Comparison of ENCODE assay signal across 7 cellular contexts in genomic region chr2:160488289-160488688, GRCh38. TPM values are rescaled to one million over a fixed set of nuclear protein-coding genes. Genes with fewer than 3 reads are reported as not detected.
A peak's percentile ranks its signal among the peaks of the same experiment; 100 is the strongest.
DNase-seq lines count a peak whose midpoint lies in the region; ATAC-seq and TF ChIP-seq lines count a peak whose summit lies in the region.
"Not testable (repeated sequence)": the region's sequence is repeated elsewhere in the genome, so short reads cannot be mapped to it uniquely, and the experiment has no call there.

No MANE protein-coding gene starts in this region.

- CTCF ChIA-PET in CD8-positive, alpha-beta T cell (lab: Charles Lee): interaction anchor here (1.0 to 1.6 kb wide), 2 partner anchors 135 to 164 kb away, joined by 4 to 5 read pairs; no protein-coding TSS in a partner anchor
- CTCF ChIA-PET in naive thymus-derived CD4-positive, alpha-beta T cell (lab: Charles Lee): interaction anchor here (0.6 kb wide), 1 partner anchor 100 kb away, joined by 4 read pairs; no protein-coding TSS in a partner anchor

- peaks cover 69% of the 10 kb centered on the region for H3K4me1 ChIP-seq in CD8-positive, alpha-beta T cell (ENCODE audit: insufficient read depth, low read length)
- H3K4me1 ChIP-seq in naive thymus-derived CD4-positive, alpha-beta T cell (ENCODE audit: control insufficient read depth in 2 of 2, insufficient read depth in 2 of 2, low read length in 2 of 2): peaks cover 13 to 40% of the 10 kb centered on the region in 2 donors

- not testable (repeated sequence) for H3K4me3 Mint-ChIP-seq in CD8-positive, alpha-beta T cell; activated T-cell treated with anti-CD3 and anti-CD28 coated beads, Interleukin-2, amount 50 U/mL, for 24 hours
- H3K4me3 Mint-ChIP-seq in T-helper 17 cell: peak overlapping the region; percentile 66
- peak overlapping the region; percentile 20 for H3K4me3 Mint-ChIP-seq in activated naive CD4-positive, alpha-beta T cell treated with anti-CD3 and anti-CD28 coated beads, Interleukin-2, amount 50 U/mL, for 24 hours
- peak overlapping the region; percentile 2 for H3K4me3 Mint-ChIP-seq in activated naive CD8-positive, alpha-beta T cell treated with anti-CD3 and anti-CD28 coated beads, Interleukin-2, amount 10 ng/mL, durations not matched to agents 7 days and 5 days
- peak overlapping the region in 7 of 10 donors; percentile 57 to 78 (median 67) for H3K4me3 Mint-ChIP-seq in naive thymus-derived CD4-positive, alpha-beta T cell
- peak overlapping the region; percentile 26 for H3K4me3 Mint-ChIP-seq in stimulated activated effector memory CD8-positive, alpha-beta T cell treated with anti-CD3 and anti-CD28 coated beads, Interleukin-12 subunit alpha, Interleukin-12 subunit beta, amount 100 ng/mL, for 72 hours

- H3K27ac Mint-ChIP-seq in CD8-positive, alpha-beta T cell: peak overlapping the region; percentile 76
- H3K27ac Mint-ChIP-seq in T-helper 17 cell: peak overlapping the region; percentile 96
- H3K27ac Mint-ChIP-seq in activated T-cell treated with anti-CD3 and anti-CD28 coated beads, Interleukin-2, amount 50 U/mL, for 24 hours: peak overlapping the region; percentile 24
- H3K27ac Mint-ChIP-seq in activated naive CD4-positive, alpha-beta T cell treated with anti-CD3 and anti-CD28 coated beads, Interleukin-2, amount 50 U/mL, for 24 hours: peak overlapping the region; percentile 84
- H3K27ac Mint-ChIP-seq in activated naive CD8-positive, alpha-beta T cell treated with anti-CD3 and anti-CD28 coated beads, Interleukin-2, amount 10 ng/mL, durations not matched to agents 7 days and 5 days: not testable (repeated sequence)
- H3K27ac Mint-ChIP-seq in naive thymus-derived CD4-positive, alpha-beta T cell: peak overlapping the region in 8 of 9 donors; percentile 70 to 97 (median 91)
- peak overlapping the region; percentile 29 for H3K27ac Mint-ChIP-seq in stimulated activated effector memory CD8-positive, alpha-beta T cell treated with anti-CD3 and anti-CD28 coated beads, Interleukin-12 subunit alpha, Interleukin-12 subunit beta, amount 100 ng/mL, for 72 hours

- not testable (repeated sequence) for ATAC-seq in CD8-positive, alpha-beta T cell; T-helper 17 cell; activated naive CD8-positive, alpha-beta T cell treated with anti-CD3 and anti-CD28 coated beads, Interleukin-2, amount 10 ng/mL, durations not matched to agents 7 days and 5 days (ENCODE audit: low read depth); naive thymus-derived CD4-positive, alpha-beta T cell; stimulated activated effector memory CD8-positive, alpha-beta T cell treated with anti-CD3 and anti-CD28 coated beads, Interleukin-12 subunit alpha, Interleukin-12 subunit beta, amount 100 ng/mL, for 72 hours

- H3K4me3 ChIP-seq in CD8-positive, alpha-beta T cell (ENCODE audit: low read depth, low read length); naive thymus-derived CD4-positive, alpha-beta T cell (ENCODE audit: low read length): not testable (repeated sequence)

- not testable (repeated sequence) for H3K36me3 Mint-ChIP-seq in CD8-positive, alpha-beta T cell; T-helper 17 cell (ENCODE audit: low read depth); activated T-cell treated with anti-CD3 and anti-CD28 coated beads, Interleukin-2, amount 50 U/mL, for 24 hours (ENCODE audit: low read depth); activated naive CD4-positive, alpha-beta T cell treated with anti-CD3 and anti-CD28 coated beads, Interleukin-2, amount 50 U/mL, for 24 hours; activated naive CD8-positive, alpha-beta T cell treated with anti-CD3 and anti-CD28 coated beads, Interleukin-2, amount 10 ng/mL, durations not matched to agents 7 days and 5 days
- H3K36me3 Mint-ChIP-seq in naive thymus-derived CD4-positive, alpha-beta T cell: peaks cover 0 to 13% (median 0%) of the 10 kb centered on the region in 5 donors
- H3K36me3 Mint-ChIP-seq in stimulated activated effector memory CD8-positive, alpha-beta T cell treated with anti-CD3 and anti-CD28 coated beads, Interleukin-12 subunit alpha, Interleukin-12 subunit beta, amount 100 ng/mL, for 72 hours: peaks cover 24% of the 10 kb centered on the region

- H3K27ac ChIP-seq in CD8-positive, alpha-beta T cell (ENCODE audit: low read depth, low read length): not testable (repeated sequence)
- H3K27ac ChIP-seq in naive thymus-derived CD4-positive, alpha-beta T cell (ENCODE audit: low read depth, low read length): peak overlapping the region; percentile 70

- POLR2A ChIA-PET in CD8-positive, alpha-beta T cell (lab: Charles Lee): interaction anchor here (0.6 to 1.3 kb wide), 3 partner anchors 8 to 174 kb away, joined by 3 to 4 read pairs (median 3); no protein-coding TSS in a partner anchor
- POLR2A ChIA-PET in activated naive CD8-positive, alpha-beta T cell treated with anti-CD3 and anti-CD28 coated beads, Interleukin-2, amount 10 ng/mL, durations not matched to agents 7 days and 5 days (lab: Charles Lee): not testable (repeated sequence)
- POLR2A ChIA-PET in naive thymus-derived CD4-positive, alpha-beta T cell (lab: Charles Lee): interaction anchor here (0.9 kb wide), 1 partner anchor 84 kb away, joined by 3 read pairs; no protein-coding TSS in a partner anchor

- intact Hi-C loops in CD8-positive, alpha-beta T cell (cut with DNase I, micrococcal nuclease): loop anchor here in 1 of 2 experiments (2.0 kb wide), 1 partner anchor 15 kb away; no protein-coding TSS in a partner anchor
- intact Hi-C loops in naive thymus-derived CD4-positive, alpha-beta T cell (cut with micrococcal nuclease): loop anchor here (10.0 kb wide), 4 partner anchors 583 to 1467 kb away; partner anchors contain the start of genes LY75 (in 1 of the 2) and PSMD14 (in 1 of the 2)

- peaks cover 70% of the 10 kb centered on the region for H3K4me1 Mint-ChIP-seq in CD8-positive, alpha-beta T cell (ENCODE audit: low read depth)
- peaks cover 44% of the 10 kb centered on the region for H3K4me1 Mint-ChIP-seq in T-helper 17 cell
- peaks cover 81% of the 10 kb centered on the region for H3K4me1 Mint-ChIP-seq in activated T-cell treated with anti-CD3 and anti-CD28 coated beads, Interleukin-2, amount 50 U/mL, for 24 hours (ENCODE audit: low read depth)
- H3K4me1 Mint-ChIP-seq in activated naive CD4-positive, alpha-beta T cell treated with anti-CD3 and anti-CD28 coated beads, Interleukin-2, amount 50 U/mL, for 24 hours: peaks cover 81% of the 10 kb centered on the region
- H3K4me1 Mint-ChIP-seq in activated naive CD8-positive, alpha-beta T cell treated with anti-CD3 and anti-CD28 coated beads, Interleukin-2, amount 10 ng/mL, durations not matched to agents 7 days and 5 days: peaks cover 67% of the 10 kb centered on the region
- H3K4me1 Mint-ChIP-seq in naive thymus-derived CD4-positive, alpha-beta T cell: peaks cover 29 to 84% (median 77%) of the 10 kb centered on the region in 7 donors
- peaks cover 29% of the 10 kb centered on the region for H3K4me1 Mint-ChIP-seq in stimulated activated effector memory CD8-positive, alpha-beta T cell treated with anti-CD3 and anti-CD28 coated beads, Interleukin-12 subunit alpha, Interleukin-12 subunit beta, amount 100 ng/mL, for 72 hours

- H3K36me3 ChIP-seq in CD8-positive, alpha-beta T cell (ENCODE audit: insufficient read depth, low read length); naive thymus-derived CD4-positive, alpha-beta T cell (ENCODE audit: control insufficient read depth in 2 of 3, insufficient read depth in 3 of 3, low read length in 3 of 3): not testable (repeated sequence)

- DNase-seq in CD8-positive, alpha-beta T cell; T-helper 17 cell; activated T-cell treated with anti-CD3 and anti-CD28 coated beads, Interleukin-2, amount 50 U/mL, for 24 hours; activated naive CD8-positive, alpha-beta T cell treated with anti-CD3 and anti-CD28 coated beads, Interleukin-2, amount 10 ng/mL, durations not matched to agents 7 days and 5 days; naive thymus-derived CD4-positive, alpha-beta T cell; stimulated activated effector memory CD8-positive, alpha-beta T cell treated with anti-CD3 and anti-CD28 coated beads, Interleukin-12 subunit alpha, Interleukin-12 subunit beta, amount 100 ng/mL, for 72 hours (ENCODE audit: low spot score in 2 of 2): not testable (repeated sequence)

- H3K9me3 Mint-ChIP-seq in CD8-positive, alpha-beta T cell; activated T-cell treated with anti-CD3 and anti-CD28 coated beads, Interleukin-2, amount 50 U/mL, for 24 hours; activated naive CD4-positive, alpha-beta T cell treated with anti-CD3 and anti-CD28 coated beads, Interleukin-2, amount 50 U/mL, for 24 hours; activated naive CD8-positive, alpha-beta T cell treated with anti-CD3 and anti-CD28 coated beads, Interleukin-2, amount 10 ng/mL, durations not matched to agents 7 days and 5 days; naive thymus-derived CD4-positive, alpha-beta T cell; stimulated activated effector memory CD8-positive, alpha-beta T cell treated with anti-CD3 and anti-CD28 coated beads, Interleukin-12 subunit alpha, Interleukin-12 subunit beta, amount 100 ng/mL, for 72 hours: not testable (repeated sequence)

- H3K27me3 ChIP-seq in CD8-positive, alpha-beta T cell (ENCODE audit: insufficient read depth, low read length); naive thymus-derived CD4-positive, alpha-beta T cell (ENCODE audit: control insufficient read depth in 2 of 2, insufficient read depth in 2 of 2, low read length in 2 of 2): not testable (repeated sequence)

- H3K9me3 ChIP-seq in CD8-positive, alpha-beta T cell (ENCODE audit: low read length); T-helper 17 cell (ENCODE audit: control insufficient read depth, low read length, poor library complexity, severe bottlenecking); naive thymus-derived CD4-positive, alpha-beta T cell (ENCODE audit: control insufficient read depth in 2 of 3, low read length in 3 of 3): not testable (repeated sequence)

- TF ChIP-seq CTCF in CD8-positive, alpha-beta T cell (IDR thresholded peaks at IDR 0.05): not testable (repeated sequence)

- H3K27me3 Mint-ChIP-seq in CD8-positive, alpha-beta T cell (ENCODE audit: low read depth); T-helper 17 cell; activated T-cell treated with anti-CD3 and anti-CD28 coated beads, Interleukin-2, amount 50 U/mL, for 24 hours; activated naive CD4-positive, alpha-beta T cell treated with anti-CD3 and anti-CD28 coated beads, Interleukin-2, amount 50 U/mL, for 24 hours; activated naive CD8-positive, alpha-beta T cell treated with anti-CD3 and anti-CD28 coated beads, Interleukin-2, amount 10 ng/mL, durations not matched to agents 7 days and 5 days; naive thymus-derived CD4-positive, alpha-beta T cell: not testable (repeated sequence)

RNA-seq across cellular contexts. Expression of gene RBMS1, which starts 5.3 kb away (rescaled TPM):
- total RNA-seq in CD8-positive, alpha-beta T cell: 10 to 100 TPM; 69.3 to 71.2 TPM
- 100 to 1,000 TPM; 108 to 110 TPM for total RNA-seq in T-helper 17 cell
- total RNA-seq in activated naive CD8-positive, alpha-beta T cell treated with anti-CD3 and anti-CD28 coated beads, Interleukin-2, amount 10 ng/mL, durations not matched to agents 7 days and 5 days: 10 to 100 TPM; 87.9 to 90.6 TPM
- 100 to 1,000 TPM in 3 of 5 experiments, 10 to 100 TPM in 2; 74.4 to 123 (median 101) TPM for total RNA-seq in naive thymus-derived CD4-positive, alpha-beta T cell
- 100 to 1,000 TPM; 136 to 137 TPM for polyA plus RNA-seq in naive thymus-derived CD4-positive, alpha-beta T cell
